Comparison of ENCODE assay signal across 20 cellular contexts in genomic region chr22:44033689-44034088, GRCh38. TPM values are rescaled to one million over a fixed set of nuclear protein-coding genes. Genes with fewer than 3 reads are reported as not detected.
DNase-seq lines count a peak whose midpoint lies in the region; ATAC-seq and TF ChIP-seq lines count a peak whose summit lies in the region.
"Had no signal": no experiment of that assay in that cellular context is flagged by ENCODE, and none has a peak within 500 bp of the region (broad histone marks: within the 10 kb centered on the region; RNA-seq: fewer than 3 reads in every experiment).

No MANE protein-coding gene starts in this region.

- 71% methylated on average over 8 of the region's 8 CpGs for WGBS in esophagus muscularis mucosa
- WGBS in smooth muscle cell (ENCODE audit: low lambda C conversion rate), result 55% methylated on average over 8 of the region's 8 CpGs
- WGBS in suprapubic skin, result 76% methylated on average over 8 of the region's 8 CpGs

- peaks cover 23% of the 10 kb centered on the region for H4K20me1 ChIP-seq in smooth muscle cell (ENCODE audit: low read depth)

- no peak for ATAC-seq in lower lobe of right lung
- ATAC-seq: A549; K562; left lung; naive thymus-derived CD4-positive, alpha-beta T cell had no signal

- H3K4me1 ChIP-seq in esophagus muscularis mucosa (peaks cover 33 to 54% (median 48%) of the 10 kb centered on the region in 4 donors), lower lobe of right lung (peaks cover 45% of the 10 kb centered on the region), smooth muscle cell (ENCODE audit: low read depth) (peaks cover 6% of the 10 kb centered on the region), suprapubic skin (peaks cover 19% of the 10 kb centered on the region)

- TF ChIP-seq CTCF in esophagus muscularis mucosa (IDR thresholded peaks at IDR 0.05), result no peak
- no peak for TF ChIP-seq CTCF in lower lobe of right lung (IDR thresholded peaks at IDR 0.05)
- no peak for TF ChIP-seq CTCF in smooth muscle cell (IDR thresholded peaks at IDR 0.05; ENCODE audit: borderline replicate concordance, insufficient read depth, poor library complexity, severe bottlenecking)
- TF ChIP-seq CTCF in suprapubic skin (IDR thresholded peaks at IDR 0.05), result no peak

- DNase-seq in SHP77 treated with DMSO at 0.1 percent for 48 hours (lab: John Stamatoyannopoulos, UW), result peak; percentile 4
- DNase-seq in SHP77 (lab: John Stamatoyannopoulos, UW), result no peak
- DNase-seq in esophagus muscularis mucosa (ENCODE audit: extremely low spot score), result no peak
- peak; percentile 23 for DNase-seq in lower lobe of right lung
- DNase-seq in smooth muscle cell (lab: John Stamatoyannopoulos, UW; ENCODE audit: unreplicated experiment), result no peak
- DNase-seq in amygdala (lab: John Stamatoyannopoulos, UW), result no peak
- DNase-seq in suprapubic skin (ENCODE audit: low spot score in 2 of 2), result no peak
- DNase-seq in GM19238 (ENCODE audit: insufficient read length, low spot score), result no peak
- DNase-seq: activated CD4-positive, alpha-beta T cell treated with anti-CD3 and anti-CD28 coated beads for 4 hours; activated CD8-positive, alpha-beta memory T cell treated with anti-CD3 and anti-CD28 coated beads, Interleukin-2, amount 50 U/mL, for 48 hours; activated naive CD4-positive, alpha-beta T cell treated with anti-CD3 and anti-CD28 coated beads for 36 hours; DMS79 treated with DMSO at 0.1 percent for 48 hours; esophagus squamous epithelium; naive thymus-derived CD4-positive, alpha-beta T cell; NCI-H1092; SK-N-SH; T1000 had no signal

- H3K9me3 ChIP-seq in esophagus muscularis mucosa, result no peaks in the 10 kb centered on the region
- H3K9me3 ChIP-seq in lower lobe of right lung, result no peaks in the 10 kb centered on the region
- H3K9me3 ChIP-seq in smooth muscle cell (replicated peaks; ENCODE audit: low read depth), result no peaks in the 10 kb centered on the region
- H3K9me3 ChIP-seq in suprapubic skin, result no peaks in the 10 kb centered on the region
- H3K9me3 ChIP-seq: A549, esophagus squamous epithelium, left lung, SK-N-SH had no signal

- H3K4me2 ChIP-seq in smooth muscle cell, result peak overlapping the region; percentile 44
- H3K4me2 ChIP-seq: A549, SK-N-SH had no signal

- TF ChIP-seq POLR2A in esophagus muscularis mucosa (IDR thresholded peaks at IDR 0.05; ENCODE audit: low read depth), result no peak
- no peak for TF ChIP-seq POLR2A in suprapubic skin (IDR thresholded peaks at IDR 0.05)

- H3K4me3 ChIP-seq in esophagus muscularis mucosa (no peak overlapping the region), lower lobe of right lung (no peak overlapping the region), smooth muscle cell (no peak overlapping the region), suprapubic skin (no peak overlapping the region)
- H3K4me3 ChIP-seq: A549, esophagus squamous epithelium, K562, left lung had no signal

- no peak overlapping the region for H3K9ac ChIP-seq in smooth muscle cell (ENCODE audit: low read depth)
- H3K9ac ChIP-seq: SK-N-SH had no signal

- H3K27me3 ChIP-seq in esophagus muscularis mucosa (no peaks in the 10 kb centered on the region), lower lobe of right lung (ENCODE audit: low read depth) (no peaks in the 10 kb centered on the region), smooth muscle cell (ENCODE audit: low read depth) (no peaks in the 10 kb centered on the region), suprapubic skin (no peaks in the 10 kb centered on the region)
- H3K27me3 ChIP-seq: esophagus squamous epithelium, left lung had no signal

- intact Hi-C loops in esophagus muscularis mucosa (cut with DNase I), result no loop called here
- intact Hi-C loops in lower lobe of right lung (cut with DNase I), result no loop called here

- H3K36me3 ChIP-seq in esophagus muscularis mucosa (no peaks in the 10 kb centered on the region), lower lobe of right lung (no peaks in the 10 kb centered on the region), smooth muscle cell (ENCODE audit: low read depth) (no peaks in the 10 kb centered on the region), suprapubic skin (no peaks in the 10 kb centered on the region)
- H3K36me3 ChIP-seq: esophagus squamous epithelium, left lung had no signal

- no peak overlapping the region for H2AFZ ChIP-seq in smooth muscle cell (ENCODE audit: low read depth)

- peaks cover 24% of the 10 kb centered on the region for H3K79me2 ChIP-seq in smooth muscle cell (ENCODE audit: low read depth)

- H3F3A ChIP-seq in smooth muscle cell (ENCODE audit: low read depth), result peaks cover 8% of the 10 kb centered on the region

- H3K27ac ChIP-seq in esophagus muscularis mucosa (replicated peaks in 1 of 4) (peak overlapping the region in 3 of 4 donors; percentile 30 to 43 (median 42)), lower lobe of right lung (no peak overlapping the region), smooth muscle cell (ENCODE audit: low read depth) (peak overlapping the region; percentile 42), suprapubic skin (no peak overlapping the region)
- H3K27ac ChIP-seq: A549 had no signal

- no peak for TF ChIP-seq EP300 in esophagus muscularis mucosa (IDR thresholded peaks at IDR 0.05)
- TF ChIP-seq EP300 in suprapubic skin (IDR thresholded peaks at IDR 0.05), result no peak

RNA-seq across cellular contexts. Expression of gene PARVB, which starts 9.6 kb away (rescaled TPM):
- total RNA-seq in esophagus muscularis mucosa (100 to 1,000 TPM in 1 of 4 donors, 10 to 100 TPM in 3; 22.0 to 107 (median 45.5) TPM), lower lobe of right lung (44.7 TPM), smooth muscle cell (24.8 and 36.6 TPM in 2 replicates), suprapubic skin (10 to 100 TPM in 3 of 4 donors, 1 to 10 TPM in 1; 9.7 to 17.8 (median 13.3) TPM)
- 35.1 and 35.6 TPM in 2 replicates for polyA plus RNA-seq in smooth muscle cell

Comparison
In these comparisons a context has a peak if more than half of its experiments do, and no peak if none do; other contexts are left out.
1. DNase-seq: peak in SHP77 treated with DMSO at 0.1 percent for 48 hours (single experiment) and lower lobe of right lung (single experiment); none in SHP77 (0 of 2), esophagus muscularis mucosa (single experiment), smooth muscle cell (single experiment), amygdala (0 of 56), suprapubic skin (0 of 2) and GM19238 (single experiment).
2. H3K27ac ChIP-seq: peak in esophagus muscularis mucosa (3 of 4) and smooth muscle cell (single experiment); none in lower lobe of right lung (single experiment) and suprapubic skin (single experiment).